In genomic region chr5:91499943-91500531, GRCh38 we compare ENCODE assay signal across 8 cellular contexts.
A peak's percentile ranks its signal among the peaks of the same experiment; 100 is the strongest.
DNase-seq lines count a peak whose midpoint lies in the region; ATAC-seq and TF ChIP-seq lines count a peak whose summit lies in the region.

No MANE protein-coding gene starts in this region.

- DNase-seq in NCI-H187 treated with DMSO at 0.1 percent for 48 hours (lab: John Stamatoyannopoulos, UW) (peak; percentile 2), NCI-H187 (lab: John Stamatoyannopoulos, UW) (no peak), GM23338 (ENCODE audit: low spot score) (peak; percentile 83), NCI-H146 treated with DMSO at 0.1 percent for 48 hours (lab: John Stamatoyannopoulos, UW; ENCODE audit: unreplicated experiment) (peak; percentile 20), amniotic epithelial cell (ENCODE audit: low read depth) (peak; percentile 51), iris pigment epithelial cell (ENCODE audit: low read depth) (peak; percentile 51), uterus (no peak), epidermal melanocyte (ENCODE audit: insufficient read length, low spot score) (no peak)

- H2AFZ ChIP-seq in GM23338 = no peak overlapping the region

- no peak overlapping the region for H3K27ac Mint-ChIP-seq in GM23338

- H3K4me1 ChIP-seq in GM23338 (ENCODE audit: insufficient read depth) (peaks cover 5% of the 10 kb centered on the region), uterus (no peaks in the 10 kb centered on the region)

- no peaks in the 10 kb centered on the region for H3K36me3 ChIP-seq in GM23338 (ENCODE audit: insufficient read depth)
- no peaks in the 10 kb centered on the region for H3K36me3 ChIP-seq in uterus

- H3K4me2 ChIP-seq in GM23338 = no peak overlapping the region

- H3K79me2 ChIP-seq in GM23338 (replicated peaks; ENCODE audit: insufficient read depth) = no peaks in the 10 kb centered on the region

- H3K4me3 ChIP-seq in GM23338 (no peak overlapping the region), uterus (no peak overlapping the region)

- H3F3A ChIP-seq in GM23338 (replicated peaks; ENCODE audit: low read depth) = no peaks in the 10 kb centered on the region

- no peaks in the 10 kb centered on the region for H3K27me3 Mint-ChIP-seq in GM23338 (ENCODE audit: insufficient read depth, low read depth, poor library complexity)

- H3K27me3 ChIP-seq in GM23338 (ENCODE audit: insufficient read depth) (no peaks in the 10 kb centered on the region), uterus (no peaks in the 10 kb centered on the region)

- no peak overlapping the region for H3K27ac ChIP-seq in GM23338 (ENCODE audit: low read depth)
- no peak overlapping the region for H3K27ac ChIP-seq in uterus

- no peaks in the 10 kb centered on the region for H4K20me1 ChIP-seq in GM23338 (replicated peaks; ENCODE audit: insufficient read depth)

- no peaks in the 10 kb centered on the region for H3K9me3 ChIP-seq in uterus

- intact Hi-C loops in uterus (cut with DNase I; ENCODE audit: low total_unique reads) = no loop called here

- ATAC-seq in GM23338 = peak; percentile 60

- peaks cover 17% of the 10 kb centered on the region; the same call in 2 of the 3 replicates for H3K4me1 Mint-ChIP-seq in GM23338

- no peaks in the 10 kb centered on the region for H3K9me3 Mint-ChIP-seq in GM23338

- no peaks in the 10 kb centered on the region for H3K36me3 Mint-ChIP-seq in GM23338 (ENCODE audit: low read depth)

- no peak overlapping the region for H3K4me3 Mint-ChIP-seq in GM23338

- TF ChIP-seq POLR2A in uterus (IDR thresholded peaks at IDR 0.05) = no peak

- H3K9me2 ChIP-seq in GM23338 (ENCODE audit: insufficient read depth) = no peaks in the 10 kb centered on the region

- TF ChIP-seq CTCF in GM23338 (conservative IDR thresholded peaks at IDR 0.05; ENCODE audit: low read depth in 2 of 2) = peak; percentile 67 to 90
- peak; percentile 38 to 56 (median 52) for TF ChIP-seq CTCF in uterus (IDR thresholded peaks at IDR 0.05)

TF ChIP-seq in GM23338, 12 proteins besides CTCF, POLR2A, EP300 and RAD21:
- TF ChIP-seq STAT1 (IDR thresholded peaks at IDR 0.05; ENCODE audit: unreplicated experiment) = no peak
- TF ChIP-seq EZH2phosphoT487 (IDR thresholded peaks at IDR 0.05; ENCODE audit: unreplicated experiment) = no peak
- no peak for TF ChIP-seq NANOG (IDR thresholded peaks at IDR 0.05; ENCODE audit: borderline replicate concordance)
- TF ChIP-seq ZNF462 (CRISPR knock-in tag; IDR thresholded peaks at IDR 0.05) = no peak
- TF ChIP-seq REST (IDR thresholded peaks at IDR 0.05; ENCODE audit: unreplicated experiment) = no peak
- no peak for TF ChIP-seq ETS1 (IDR thresholded peaks at IDR 0.05)
- no peak for TF ChIP-seq ZNF114 (CRISPR knock-in tag; IDR thresholded peaks at IDR 0.05)
- TF ChIP-seq EZH2 (IDR thresholded peaks at IDR 0.05; ENCODE audit: low read depth, unreplicated experiment) = no peak

Comparison
In these comparisons a context has a peak if more than half of its experiments do, and no peak if none do; other contexts are left out.
1. DNase-seq: peak in NCI-H187 treated with DMSO at 0.1 percent for 48 hours (single experiment), GM23338 (single experiment), NCI-H146 treated with DMSO at 0.1 percent for 48 hours (single experiment), amniotic epithelial cell (single experiment) and iris pigment epithelial cell (single experiment); none in NCI-H187 (0 of 2), uterus (0 of 2) and epidermal melanocyte (single experiment).